9 cellular contexts compared by ENCODE assay signal in genomic region chr9:80175286-80175906, GRCh38.
DNase-seq lines count a peak whose midpoint lies in the region; ATAC-seq, FAIRE-seq and TF ChIP-seq lines count a peak whose summit lies in the region.
"Had no signal": no experiment of that assay in that cellular context is flagged by ENCODE, and none has a peak within 500 bp of the region (broad histone marks: within the 10 kb centered on the region; RNA-seq: fewer than 3 reads in every experiment).

No MANE protein-coding gene starts in this region.

- ATAC-seq in CD8-positive, alpha-beta T cell, result no peak
- ATAC-seq in GM18870 (IDR thresholded peaks at IDR 0.05; ENCODE audit: unreplicated experiment) (peak; percentile 57), GM19328 (IDR thresholded peaks at IDR 0.05; ENCODE audit: unreplicated experiment) (no peak), GM19467 (IDR thresholded peaks at IDR 0.05; ENCODE audit: unreplicated experiment) (no peak)
- no peak for ATAC-seq in stimulated activated memory B cell treated with anti-CD40 and anti-IgM and Interleukin-4, amounts not matched to agents 10 μg/mL and 1 μg/mL and 100 μg/mL, for 72 hours
- ATAC-seq: T-cell had no signal

- H3K9ac ChIP-seq in adipocyte (ENCODE audit: low read length), result no peak overlapping the region

- H3K4me1 ChIP-seq in CD8-positive, alpha-beta T cell (ENCODE audit: insufficient read depth, low read length), result no peaks in the 10 kb centered on the region
- no peaks in the 10 kb centered on the region for H3K4me1 ChIP-seq in adipocyte (ENCODE audit: control insufficient read depth, insufficient read depth, low read length)

- intact Hi-C loops in CD8-positive, alpha-beta T cell (cut with DNase I, micrococcal nuclease), result loop anchor here (2.0 to 10.0 kb wide), 3 partner anchors 701 to 1741 kb away; no protein-coding TSS in a partner anchor

- H3K36me3 Mint-ChIP-seq in CD8-positive, alpha-beta T cell, result no peaks in the 10 kb centered on the region
- peaks cover 9% of the 10 kb centered on the region for H3K36me3 Mint-ChIP-seq in stimulated activated memory B cell treated with anti-CD40 and anti-IgM and Interleukin-4, amounts not matched to agents 10 μg/mL and 1 μg/mL and 100 μg/mL, for 72 hours
- H3K36me3 Mint-ChIP-seq: T-cell had no signal

- H3K36me3 ChIP-seq in CD8-positive, alpha-beta T cell (ENCODE audit: insufficient read depth, low read length), result no peaks in the 10 kb centered on the region
- no peaks in the 10 kb centered on the region for H3K36me3 ChIP-seq in adipocyte (ENCODE audit: control insufficient read depth, insufficient read depth, low read length, severe bottlenecking)

- H3K27ac Mint-ChIP-seq in CD8-positive, alpha-beta T cell, result no peak overlapping the region
- H3K27ac Mint-ChIP-seq in stimulated activated memory B cell treated with anti-CD40 and anti-IgM and Interleukin-4, amounts not matched to agents 10 μg/mL and 1 μg/mL and 100 μg/mL, for 72 hours, result no peak overlapping the region
- H3K27ac Mint-ChIP-seq: T-cell had no signal

- no peak overlapping the region for H3K4me3 Mint-ChIP-seq in CD8-positive, alpha-beta T cell
- no peak overlapping the region for H3K4me3 Mint-ChIP-seq in stimulated activated memory B cell treated with anti-CD40 and anti-IgM and Interleukin-4, amounts not matched to agents 10 μg/mL and 1 μg/mL and 100 μg/mL, for 72 hours
- H3K4me3 Mint-ChIP-seq: T-cell had no signal

- peaks cover 4% of the 10 kb centered on the region for H3K9me3 Mint-ChIP-seq in CD8-positive, alpha-beta T cell
- H3K9me3 Mint-ChIP-seq in stimulated activated memory B cell treated with anti-CD40 and anti-IgM and Interleukin-4, amounts not matched to agents 10 μg/mL and 1 μg/mL and 100 μg/mL, for 72 hours, result peaks cover 13% of the 10 kb centered on the region
- H3K9me3 Mint-ChIP-seq: T-cell had no signal

- DNase-seq in CD8-positive, alpha-beta T cell, result no peak
- DNase-seq in NCI-H1092 (lab: John Stamatoyannopoulos, UW) (peak; percentile 21), adipocyte (ENCODE audit: low read depth) (peak; percentile 80)

- peak; percentile 51 for FAIRE-seq in islet of Langerhans (lab: Jason Lieb, UNC)

- H3K27me3 Mint-ChIP-seq in CD8-positive, alpha-beta T cell (ENCODE audit: low read depth), result peaks cover 5% of the 10 kb centered on the region
- no peaks in the 10 kb centered on the region for H3K27me3 Mint-ChIP-seq in stimulated activated memory B cell treated with anti-CD40 and anti-IgM and Interleukin-4, amounts not matched to agents 10 μg/mL and 1 μg/mL and 100 μg/mL, for 72 hours
- H3K27me3 Mint-ChIP-seq: T-cell had no signal

- no peak overlapping the region for H3K4me3 ChIP-seq in CD8-positive, alpha-beta T cell (ENCODE audit: low read depth, low read length)
- no peak overlapping the region for H3K4me3 ChIP-seq in adipocyte (ENCODE audit: low read length)

- CTCF ChIA-PET in CD8-positive, alpha-beta T cell (lab: Charles Lee), result interaction anchor here (0.7 to 1.2 kb wide), 3 partner anchors 10 to 194 kb away, joined by 3 to 4 read pairs (median 4); no protein-coding TSS in a partner anchor

- no peak overlapping the region for H3K27ac ChIP-seq in CD8-positive, alpha-beta T cell (ENCODE audit: low read depth, low read length)

- H3K9me3 ChIP-seq in CD8-positive, alpha-beta T cell (ENCODE audit: low read length), result no peaks in the 10 kb centered on the region
- H3K9me3 ChIP-seq in adipocyte (ENCODE audit: control insufficient read depth, low read length), result no peaks in the 10 kb centered on the region

- peak; percentile 78 for TF ChIP-seq CTCF in CD8-positive, alpha-beta T cell (IDR thresholded peaks at IDR 0.05)

- no peaks in the 10 kb centered on the region for H3K4me1 Mint-ChIP-seq in CD8-positive, alpha-beta T cell (ENCODE audit: low read depth)
- H3K4me1 Mint-ChIP-seq in stimulated activated memory B cell treated with anti-CD40 and anti-IgM and Interleukin-4, amounts not matched to agents 10 μg/mL and 1 μg/mL and 100 μg/mL, for 72 hours, result no peaks in the 10 kb centered on the region
- H3K4me1 Mint-ChIP-seq: T-cell had no signal

- H3K27me3 ChIP-seq in CD8-positive, alpha-beta T cell (ENCODE audit: insufficient read depth, low read length), result no peaks in the 10 kb centered on the region
- H3K27me3 ChIP-seq in adipocyte (replicated peaks; ENCODE audit: control insufficient read depth, insufficient read depth, low read length), result no peaks in the 10 kb centered on the region

- POLR2A ChIA-PET in CD8-positive, alpha-beta T cell (lab: Charles Lee), result no interaction called here

Comparison
In these comparisons a context has a peak if more than half of its experiments do, and no peak if none do; other contexts are left out.
1. DNase-seq: peak in NCI-H1092 (single experiment) and adipocyte (single experiment); none in CD8-positive, alpha-beta T cell (0 of 7).